ENCODE assay signal across 13 cellular contexts in genomic region chr16:68446941-68447675, GRCh38. TPM values are rescaled to one million over a fixed set of nuclear protein-coding genes. Genes with fewer than 3 reads are reported as not detected.
DNase-seq lines count a peak whose midpoint lies in the region; ATAC-seq and TF ChIP-seq lines count a peak whose summit lies in the region.
"Had no signal": no experiment of that assay in that cellular context is flagged by ENCODE, and none has a peak within 500 bp of the region (broad histone marks: within the 10 kb centered on the region; RNA-seq: fewer than 3 reads in every experiment).

No MANE protein-coding gene starts in this region.

- peak; percentile 38 for DNase-seq in DMS53 (lab: John Stamatoyannopoulos, UW)
- DNase-seq in DMS53 treated with DMSO at 0.1 percent for 48 hours (lab: John Stamatoyannopoulos, UW; ENCODE audit: unreplicated experiment): no peak
- no peak for DNase-seq in Karpas-422
- peak; percentile 35 for DNase-seq in neural progenitor cell (ENCODE audit: low spot score)
- DNase-seq in iPS-NIHi11 (ENCODE audit: low spot score): no peak
- DNase-seq: activated CD4-positive, alpha-beta T cell treated with anti-CD3 and anti-CD28 coated beads for 48 hours; activated naive CD4-positive, alpha-beta T cell treated with Interleukin-2 at 50 U/mL for 16 hours; HCEC 1CT had no signal

- H3K27me3 ChIP-seq in Karpas-422 (ENCODE audit: low read length) (no peaks in the 10 kb centered on the region), duodenal mucosa (ENCODE audit: control insufficient read depth in 1 of 2, insufficient read depth in 2 of 2, low read length in 2 of 2) (peaks cover 4 to 9% of the 10 kb centered on the region in 2 donors), neural progenitor cell (peaks cover 34% of the 10 kb centered on the region)

- peaks cover 4% of the 10 kb centered on the region for H3F3A ChIP-seq in neural progenitor cell (ENCODE audit: low read depth)

- peaks cover 19% of the 10 kb centered on the region for H3K4me1 Mint-ChIP-seq in neural progenitor cell

- no peak overlapping the region for H2AFZ ChIP-seq in Karpas-422 (ENCODE audit: low read length)
- H2AFZ ChIP-seq in neural progenitor cell (replicated peaks): no peak overlapping the region

- no peaks in the 10 kb centered on the region for H3K79me2 ChIP-seq in Karpas-422 (ENCODE audit: low read length)
- no peaks in the 10 kb centered on the region for H3K79me2 ChIP-seq in neural progenitor cell (ENCODE audit: low read depth)

- H3K27ac Mint-ChIP-seq in neural progenitor cell: no peak overlapping the region
- H3K27ac Mint-ChIP-seq: dendritic cell treated with granulocyte-macrophage colony-stimulating factor and Interleukin-4, amounts not matched to agents 40 ng/mL and 50 ng/mL, for 4 days; memory B cell had no signal

- H3K4me3 ChIP-seq in Karpas-422 (ENCODE audit: low read length) (peak overlapping the region; percentile 61; the same call in 1 of the 2 replicates), duodenal mucosa (ENCODE audit: low read depth in 1 of 2, low read length in 2 of 2) (peak overlapping the region; percentile 69 to 73), neural progenitor cell (peak overlapping the region; percentile 44)

- H3K9me3 ChIP-seq in Karpas-422 (ENCODE audit: low read length) (no peaks in the 10 kb centered on the region), duodenal mucosa (ENCODE audit: control insufficient read depth in 1 of 2, low read length in 2 of 2) (no peaks in the 10 kb centered on the region), neural progenitor cell (ENCODE audit: low read depth) (no peaks in the 10 kb centered on the region)

- no peaks in the 10 kb centered on the region for H3K36me3 ChIP-seq in Karpas-422 (ENCODE audit: insufficient read depth, low read length)
- H3K36me3 ChIP-seq in duodenal mucosa (ENCODE audit: control insufficient read depth in 1 of 2, insufficient read depth in 2 of 2, low read length in 2 of 2): no peaks in the 10 kb centered on the region
- H3K36me3 ChIP-seq in neural progenitor cell: no peaks in the 10 kb centered on the region

- ATAC-seq in HG03139 (IDR thresholded peaks at IDR 0.05; ENCODE audit: unreplicated experiment) (no peak), GM21528 (IDR thresholded peaks at IDR 0.05; ENCODE audit: low FRiP score, unreplicated experiment) (no peak)

- H4K20me1 ChIP-seq in Karpas-422 (ENCODE audit: insufficient read depth, low read depth, low read length) (0 out of 2 replicates have a peak, but pooled peaks cover 5% of the 10 kb centered on the region), neural progenitor cell (ENCODE audit: low read depth) (peaks cover 30% of the 10 kb centered on the region)

- H3K4me3 Mint-ChIP-seq in neural progenitor cell: peak overlapping the region; percentile 78

- H3K27me3 Mint-ChIP-seq in neural progenitor cell (ENCODE audit: insufficient read depth, low read depth): peaks cover 23% of the 10 kb centered on the region

- H3K9ac ChIP-seq in Karpas-422 (ENCODE audit: low read length): no peak overlapping the region
- H3K9ac ChIP-seq in duodenal mucosa (ENCODE audit: low read depth in 1 of 2, low read length in 2 of 2): peak overlapping the region in 1 of 2 donors; percentile 34
- H3K9ac ChIP-seq in neural progenitor cell: no peak overlapping the region

- H3K4me2 ChIP-seq in Karpas-422 (ENCODE audit: low read depth, low read length, poor library complexity, severe bottlenecking) (peak overlapping the region; percentile 61), neural progenitor cell (peak overlapping the region; percentile 82)

- no peak for TF ChIP-seq CTCF in neural progenitor cell (IDR thresholded peaks at IDR 0.05)

- H3K4me1 ChIP-seq in Karpas-422 (ENCODE audit: low read length): peaks cover 36% of the 10 kb centered on the region
- peaks cover 13 to 22% of the 10 kb centered on the region in 2 donors for H3K4me1 ChIP-seq in duodenal mucosa (ENCODE audit: control insufficient read depth in 1 of 2, insufficient read depth in 2 of 2, low read length in 2 of 2)
- H3K4me1 ChIP-seq in neural progenitor cell: peaks cover 13% of the 10 kb centered on the region

- H3K9me3 Mint-ChIP-seq in neural progenitor cell: peaks cover 3% of the 10 kb centered on the region
- H3K9me3 Mint-ChIP-seq: memory B cell had no signal

- H3K27ac ChIP-seq in Karpas-422 (ENCODE audit: low read length) (no peak overlapping the region), duodenal mucosa (ENCODE audit: low read depth, low read length) (no peak overlapping the region), neural progenitor cell (no peak overlapping the region)

- no peaks in the 10 kb centered on the region for H3K9me2 ChIP-seq in Karpas-422 (replicated peaks; ENCODE audit: insufficient read depth, low read length)

- no peaks in the 10 kb centered on the region for H3K36me3 Mint-ChIP-seq in neural progenitor cell
- H3K36me3 Mint-ChIP-seq: memory B cell had no signal

RNA-seq across cellular contexts. Expression of gene SMPD3, which starts 1.2 kb away (rescaled TPM):
- 5.0 and 12.6 TPM in 2 replicates for total RNA-seq in Karpas-422 (2014; rRNA removed; shearing (Covaris generic); ENCODE audit: low replicate concordance)
- total RNA-seq in neural progenitor cell (ENCODE audit: low replicate concordance): 1.4 TPM in 1 of 2 replicates, not detected in the other

Comparison
In these comparisons a context has a peak if more than half of its experiments do, and no peak if none do; other contexts are left out.
1. DNase-seq: peak in DMS53 (single experiment) and neural progenitor cell (single experiment); none in DMS53 treated with DMSO at 0.1 percent for 48 hours (single experiment), Karpas-422 (single experiment) and iPS-NIHi11 (single experiment).
2. Peak in every context shown above with its lines, with median percentiles within 50 percentile points of each other: H3K4me3 ChIP-seq.